ENCODE assay signal across 20 cellular contexts in genomic region chr10:43067391-43068135, GRCh38. TPM values are rescaled to one million over a fixed set of nuclear protein-coding genes. Genes with fewer than 3 reads are reported as not detected.
DNase-seq lines count a peak whose midpoint lies in the region; ATAC-seq, FAIRE-seq and TF ChIP-seq lines count a peak whose summit lies in the region.
"Had no signal": no experiment of that assay in that cellular context is flagged by ENCODE, and none has a peak within 500 bp of the region (broad histone marks: within the 10 kb centered on the region; RNA-seq: fewer than 3 reads in every experiment).

No MANE protein-coding gene starts in this region.

- H3K18ac ChIP-seq in neuronal stem cell (ENCODE audit: low read length), result peak overlapping the region; percentile 80

- no peak overlapping the region for H3K4me2 ChIP-seq in neuronal stem cell (ENCODE audit: insufficient read depth, low read length, poor library complexity, severe bottlenecking)

- no peak for TF ChIP-seq CTCF in left ventricle myocardium inferior (IDR thresholded peaks at IDR 0.05; ENCODE audit: borderline replicate concordance)
- TF ChIP-seq CTCF in chondrocyte (IDR thresholded peaks at IDR 0.05), result no peak
- TF ChIP-seq CTCF in D721Med (IDR thresholded peaks at IDR 0.05; ENCODE audit: insufficient read depth, missing control alignments), result no peak

- H2BK5ac ChIP-seq in neuronal stem cell (ENCODE audit: low read length), result no peak overlapping the region

- H3K9me3 ChIP-seq in right cardiac atrium (ENCODE audit: control insufficient read depth, low read length) (no peaks in the 10 kb centered on the region), left ventricle myocardium inferior (replicated peaks) (no peaks in the 10 kb centered on the region), neuronal stem cell (replicated peaks in 1 of 2; ENCODE audit: control insufficient read depth in 2 of 2, insufficient read depth in 1 of 2, low read depth in 1 of 2, low read length in 2 of 2) (no peaks in the 10 kb centered on the region)
- H3K9me3 ChIP-seq: Caco-2 had no signal

- H3K27me3 ChIP-seq in right cardiac atrium (ENCODE audit: control insufficient read depth, insufficient read depth), result no peaks in the 10 kb centered on the region
- H3K27me3 ChIP-seq in left ventricle myocardium inferior (ENCODE audit: low read depth), result peaks cover 13% of the 10 kb centered on the region
- H3K27me3 ChIP-seq in neuronal stem cell (ENCODE audit: control insufficient read depth in 3 of 3, insufficient read depth in 3 of 3, low read depth in 1 of 3, low read length in 3 of 3), result peaks cover 0 to 17% (median 0%) of the 10 kb centered on the region in 3 experiments
- no peaks in the 10 kb centered on the region for H3K27me3 ChIP-seq in H7 (ENCODE audit: control insufficient read depth, insufficient read depth, low read length)

- no peak overlapping the region for H3K23ac ChIP-seq in neuronal stem cell (ENCODE audit: low read depth, low read length, poor library complexity)

- H3K36me3 ChIP-seq in left ventricle myocardium inferior (no peaks in the 10 kb centered on the region), neuronal stem cell (replicated peaks in 1 of 2; ENCODE audit: control insufficient read depth in 2 of 2, insufficient read depth in 2 of 2, low read length in 2 of 2) (no peaks in the 10 kb centered on the region), H7 (replicated peaks; ENCODE audit: control insufficient read depth, insufficient read depth, low read length) (no peaks in the 10 kb centered on the region)

- DNase-seq in right cardiac atrium (peak; percentile 4 to 26 (median 24)), left ventricle myocardium inferior (no peak), chondrocyte (ENCODE audit: low spot score) (peak; percentile 79), neuronal stem cell (ENCODE audit: low spot score) (no peak), urothelium cell line (ENCODE audit: low spot score) (no peak), H7 (no peak), D721Med (ENCODE audit: insufficient read length, low spot score) (no peak), SHP77 treated with DMSO at 0.1 percent for 48 hours (lab: John Stamatoyannopoulos, UW) (no peak)
- DNase-seq: ACHN; Caco-2; CD4-positive, alpha-beta T cell; DMS153; DMS79; GDM1; GOT3; H9 had no signal

- no peak overlapping the region for H4K8ac ChIP-seq in neuronal stem cell (ENCODE audit: low read depth, low read length)

- peak overlapping the region; percentile 47 for H2AK5ac ChIP-seq in neuronal stem cell (ENCODE audit: low read depth, low read length)

- peak overlapping the region; percentile 43 for H2BK120ac ChIP-seq in neuronal stem cell (ENCODE audit: low read depth, low read length)

- H2BK15ac ChIP-seq in neuronal stem cell (ENCODE audit: low read length), result no peak overlapping the region

- WGBS in right cardiac atrium, result 78% methylated on average over 14 of the region's 14 CpGs
- no CpG with 5 or more reads among the region's 14 CpGs for WGBS in neuronal stem cell (ENCODE audit: extremely low coverage in 2 of 2, insufficient read length in 2 of 2, insufficient replicate concordance in 1 of 2), 2 donors

- H3K27ac ChIP-seq in right cardiac atrium (ENCODE audit: low read length) (no peak overlapping the region), left ventricle myocardium inferior (replicated peaks) (no peak overlapping the region), neuronal stem cell (replicated peaks; ENCODE audit: low read length) (no peak overlapping the region)
- H3K27ac ChIP-seq: C4-2B had no signal

- H3K4me3 ChIP-seq in right cardiac atrium (ENCODE audit: low read length), result no peak overlapping the region
- H3K4me3 ChIP-seq in left ventricle myocardium inferior, result no peak overlapping the region
- no peak overlapping the region for H3K4me3 ChIP-seq in neuronal stem cell (ENCODE audit: low read length in 2 of 2)
- H3K4me3 ChIP-seq in H7 (ENCODE audit: insufficient read depth, low read depth, low read length), result no peak overlapping the region

- H3K4me3 Mint-ChIP-seq in chondrocyte (ENCODE audit: unreplicated experiment), result no peak overlapping the region
- H3K4me3 Mint-ChIP-seq: CD4-positive, alpha-beta T cell; H9 had no signal

- no peaks in the 10 kb centered on the region for H3K4me1 Mint-ChIP-seq in chondrocyte (ENCODE audit: low read depth)
- H3K4me1 Mint-ChIP-seq: IgD-negative memory B cell had no signal

- no peak overlapping the region for H3K27ac Mint-ChIP-seq in chondrocyte (ENCODE audit: unreplicated experiment)
- H3K27ac Mint-ChIP-seq: CD4-positive, alpha-beta T cell; H9; IgD-negative memory B cell had no signal

- no peak for ATAC-seq in right cardiac atrium
- ATAC-seq: HepG2 had no signal

- no peak overlapping the region for H3K9ac ChIP-seq in neuronal stem cell (ENCODE audit: low read depth, low read length, poor library complexity)

- no peak overlapping the region for H3K14ac ChIP-seq in neuronal stem cell (ENCODE audit: low read length)

- no peaks in the 10 kb centered on the region for H3K79me1 ChIP-seq in neuronal stem cell (ENCODE audit: low read depth, low read length)

- intact Hi-C loops in right cardiac atrium (cut with DNase I), result no loop called here
- intact Hi-C loops in left ventricle myocardium inferior (cut with micrococcal nuclease), result no loop called here

- H3K27me3 Mint-ChIP-seq in chondrocyte (ENCODE audit: low read depth), result peaks cover 18% of the 10 kb centered on the region
- H3K27me3 Mint-ChIP-seq: IgD-negative memory B cell had no signal

- H3K4me1 ChIP-seq in right cardiac atrium (ENCODE audit: control insufficient read depth, insufficient read depth, low read length), result no peaks in the 10 kb centered on the region
- peaks cover 10% of the 10 kb centered on the region for H3K4me1 ChIP-seq in left ventricle myocardium inferior
- peaks cover 0 to 6% of the 10 kb centered on the region in 2 donors for H3K4me1 ChIP-seq in neuronal stem cell (ENCODE audit: control insufficient read depth in 2 of 2, insufficient read depth in 1 of 2, low read depth in 1 of 2, low read length in 2 of 2)
- H3K4me1 ChIP-seq: Caco-2 had no signal

- peak; percentile 40 for FAIRE-seq in urothelium cell line (lab: Jason Lieb, UNC)
- FAIRE-seq in D721Med (lab: Jason Lieb, UNC), result no peak
- FAIRE-seq: A204.1, HepG2 had no signal

- H2AFZ ChIP-seq in neuronal stem cell (ENCODE audit: low read length), result no peak overlapping the region

- H3K36me3 Mint-ChIP-seq in chondrocyte (ENCODE audit: low read depth), result no peaks in the 10 kb centered on the region
- H3K36me3 Mint-ChIP-seq: IgD-negative memory B cell had no signal

- H2BK12ac ChIP-seq in neuronal stem cell (ENCODE audit: low read length), result peak overlapping the region; percentile 60

- H3K9me3 Mint-ChIP-seq in chondrocyte (ENCODE audit: low read depth), result no peaks in the 10 kb centered on the region
- H3K9me3 Mint-ChIP-seq: CD4-positive, alpha-beta T cell; H9; IgD-negative memory B cell had no signal

- no peak overlapping the region for H4K91ac ChIP-seq in neuronal stem cell (ENCODE audit: low read depth, low read length, poor library complexity)

- H3K4ac ChIP-seq in neuronal stem cell (ENCODE audit: low read length), result no peak overlapping the region

RNA-seq across cellular contexts. Expression of gene RET, which starts 9.3 kb away (rescaled TPM):
- total RNA-seq in right cardiac atrium, result under 1 TPM; 0.23 to 0.47 (median 0.33) TPM
- 0.59 TPM for polyA plus RNA-seq in right cardiac atrium
- 0.60 TPM for total RNA-seq in left ventricle myocardium inferior
- 0.12 to 0.18 TPM in 2 of 3 replicates, not detected in the other for total RNA-seq in chondrocyte
- 2.3 TPM for polyA plus RNA-seq in neuronal stem cell (2013, experiment 1 of 2)
- 2.2 TPM for polyA plus RNA-seq in neuronal stem cell (2013, experiment 2 of 2)
- 9.7 and 16.0 TPM in 2 replicates for total RNA-seq in H7 (2014; rRNA removed; shearing (Covaris generic))
- total RNA-seq: Caco-2; CD4-positive, alpha-beta T cell had no signal
- polyA plus RNA-seq: HepG2 had no signal

Comparison
In these comparisons a context has a peak if more than half of its experiments do, and no peak if none do; other contexts are left out.
1. DNase-seq: peak in right cardiac atrium (3 of 3) and chondrocyte (single experiment); none in left ventricle myocardium inferior (single experiment), neuronal stem cell (single experiment), urothelium cell line (single experiment), H7 (single experiment), D721Med (single experiment) and SHP77 treated with DMSO at 0.1 percent for 48 hours (single experiment).